ENCODE assay signal across 1 cellular context in the genomic region with DNA sequence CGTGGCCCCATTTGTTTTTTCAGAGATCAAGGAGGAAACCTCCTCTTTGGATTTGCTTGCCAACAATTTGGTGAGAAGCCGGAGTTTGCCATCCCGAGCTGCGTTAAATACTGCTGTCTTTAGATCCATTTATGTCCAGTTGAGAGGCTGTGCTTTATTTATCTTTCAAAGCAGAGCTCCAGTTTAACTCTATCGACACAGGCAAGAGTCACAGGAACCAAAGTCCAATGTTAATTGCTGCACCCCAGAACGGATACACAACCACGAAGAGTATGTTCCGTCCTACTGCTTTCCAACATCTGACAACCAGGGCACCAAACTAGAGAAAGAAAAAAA.
TF ChIP-seq lines count a peak whose summit lies in the region.

No MANE protein-coding gene starts in this region.

TF ChIP-seq in HepG2, 621 proteins besides CTCF, POLR2A, EP300 and RAD21 (continued from another document and continues in another):
- TF ChIP-seq SETDB1 (CRISPR knock-in tag; IDR thresholded peaks at IDR 0.05; ENCODE audit: borderline replicate concordance): no peak
- TF ChIP-seq ZNF552 (CRISPR knock-in tag; IDR thresholded peaks at IDR 0.05; ENCODE audit: borderline replicate concordance): no peak
- TF ChIP-seq ZNF251 (CRISPR knock-in tag; IDR thresholded peaks at IDR 0.05): no peak
- TF ChIP-seq, protein P1, sequence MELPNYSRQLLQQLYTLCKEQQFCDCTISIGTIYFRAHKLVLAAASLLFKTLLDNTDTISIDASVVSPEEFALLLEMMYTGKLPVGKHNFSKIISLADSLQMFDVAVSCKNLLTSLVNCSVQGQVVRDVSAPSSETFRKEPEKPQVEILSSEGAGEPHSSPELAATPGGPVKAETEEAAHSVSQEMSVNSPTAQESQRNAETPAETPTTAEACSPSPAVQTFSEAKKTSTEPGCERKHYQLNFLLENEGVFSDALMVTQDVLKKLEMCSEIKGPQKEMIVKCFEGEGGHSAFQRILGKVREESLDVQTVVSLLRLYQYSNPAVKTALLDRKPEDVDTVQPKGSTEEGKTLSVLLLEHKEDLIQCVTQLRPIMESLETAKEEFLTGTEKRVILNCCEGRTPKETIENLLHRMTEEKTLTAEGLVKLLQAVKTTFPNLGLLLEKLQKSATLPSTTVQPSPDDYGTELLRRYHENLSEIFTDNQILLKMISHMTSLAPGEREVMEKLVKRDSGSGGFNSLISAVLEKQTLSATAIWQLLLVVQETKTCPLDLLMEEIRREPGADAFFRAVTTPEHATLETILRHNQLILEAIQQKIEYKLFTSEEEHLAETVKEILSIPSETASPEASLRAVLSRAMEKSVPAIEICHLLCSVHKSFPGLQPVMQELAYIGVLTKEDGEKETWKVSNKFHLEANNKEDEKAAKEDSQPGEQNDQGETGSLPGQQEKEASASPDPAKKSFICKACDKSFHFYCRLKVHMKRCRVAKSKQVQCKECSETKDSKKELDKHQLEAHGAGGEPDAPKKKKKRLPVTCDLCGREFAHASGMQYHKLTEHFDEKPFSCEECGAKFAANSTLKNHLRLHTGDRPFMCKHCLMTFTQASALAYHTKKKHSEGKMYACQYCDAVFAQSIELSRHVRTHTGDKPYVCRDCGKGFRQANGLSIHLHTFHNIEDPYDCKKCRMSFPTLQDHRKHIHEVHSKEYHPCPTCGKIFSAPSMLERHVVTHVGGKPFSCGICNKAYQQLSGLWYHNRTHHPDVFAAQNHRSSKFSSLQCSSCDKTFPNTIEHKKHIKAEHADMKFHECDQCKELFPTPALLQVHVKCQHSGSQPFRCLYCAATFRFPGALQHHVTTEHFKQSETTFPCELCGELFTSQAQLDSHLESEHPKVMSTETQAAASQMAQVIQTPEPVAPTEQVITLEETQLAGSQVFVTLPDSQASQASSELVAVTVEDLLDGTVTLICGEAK (IDR thresholded peaks at IDR 0.05): no peak
- TF ChIP-seq, protein P1 (CRISPR knock-in tag; IDR thresholded peaks at IDR 0.05): no peak
- TF ChIP-seq THAP11 (CRISPR knock-in tag; IDR thresholded peaks at IDR 0.05): peak; percentile 55; the same call in 1 of the 2 replicates
- TF ChIP-seq MXD4 (CRISPR knock-in tag; IDR thresholded peaks at IDR 0.05): no peak
- no peak for TF ChIP-seq ZFAT (CRISPR knock-in tag; conservative IDR thresholded peaks at IDR 0.05)
- peak; percentile 74 for TF ChIP-seq GATAD2A (CRISPR knock-in tag; IDR thresholded peaks at IDR 0.05)
- TF ChIP-seq, protein P2, sequence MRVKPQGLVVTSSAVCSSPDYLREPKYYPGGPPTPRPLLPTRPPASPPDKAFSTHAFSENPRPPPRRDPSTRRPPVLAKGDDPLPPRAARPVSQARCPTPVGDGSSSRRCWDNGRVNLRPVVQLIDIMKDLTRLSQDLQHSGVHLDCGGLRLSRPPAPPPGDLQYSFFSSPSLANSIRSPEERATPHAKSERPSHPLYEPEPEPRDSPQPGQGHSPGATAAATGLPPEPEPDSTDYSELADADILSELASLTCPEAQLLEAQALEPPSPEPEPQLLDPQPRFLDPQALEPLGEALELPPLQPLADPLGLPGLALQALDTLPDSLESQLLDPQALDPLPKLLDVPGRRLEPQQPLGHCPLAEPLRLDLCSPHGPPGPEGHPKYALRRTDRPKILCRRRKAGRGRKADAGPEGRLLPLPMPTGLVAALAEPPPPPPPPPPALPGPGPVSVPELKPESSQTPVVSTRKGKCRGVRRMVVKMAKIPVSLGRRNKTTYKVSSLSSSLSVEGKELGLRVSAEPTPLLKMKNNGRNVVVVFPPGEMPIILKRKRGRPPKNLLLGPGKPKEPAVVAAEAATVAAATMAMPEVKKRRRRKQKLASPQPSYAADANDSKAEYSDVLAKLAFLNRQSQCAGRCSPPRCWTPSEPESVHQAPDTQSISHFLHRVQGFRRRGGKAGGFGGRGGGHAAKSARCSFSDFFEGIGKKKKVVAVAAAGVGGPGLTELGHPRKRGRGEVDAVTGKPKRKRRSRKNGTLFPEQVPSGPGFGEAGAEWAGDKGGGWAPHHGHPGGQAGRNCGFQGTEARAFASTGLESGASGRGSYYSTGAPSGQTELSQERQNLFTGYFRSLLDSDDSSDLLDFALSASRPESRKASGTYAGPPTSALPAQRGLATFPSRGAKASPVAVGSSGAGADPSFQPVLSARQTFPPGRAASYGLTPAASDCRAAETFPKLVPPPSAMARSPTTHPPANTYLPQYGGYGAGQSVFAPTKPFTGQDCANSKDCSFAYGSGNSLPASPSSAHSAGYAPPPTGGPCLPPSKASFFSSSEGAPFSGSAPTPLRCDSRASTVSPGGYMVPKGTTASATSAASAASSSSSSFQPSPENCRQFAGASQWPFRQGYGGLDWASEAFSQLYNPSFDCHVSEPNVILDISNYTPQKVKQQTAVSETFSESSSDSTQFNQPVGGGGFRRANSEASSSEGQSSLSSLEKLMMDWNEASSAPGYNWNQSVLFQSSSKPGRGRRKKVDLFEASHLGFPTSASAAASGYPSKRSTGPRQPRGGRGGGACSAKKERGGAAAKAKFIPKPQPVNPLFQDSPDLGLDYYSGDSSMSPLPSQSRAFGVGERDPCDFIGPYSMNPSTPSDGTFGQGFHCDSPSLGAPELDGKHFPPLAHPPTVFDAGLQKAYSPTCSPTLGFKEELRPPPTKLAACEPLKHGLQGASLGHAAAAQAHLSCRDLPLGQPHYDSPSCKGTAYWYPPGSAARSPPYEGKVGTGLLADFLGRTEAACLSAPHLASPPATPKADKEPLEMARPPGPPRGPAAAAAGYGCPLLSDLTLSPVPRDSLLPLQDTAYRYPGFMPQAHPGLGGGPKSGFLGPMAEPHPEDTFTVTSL (CRISPR knock-in tag; IDR thresholded peaks at IDR 0.05; ENCODE audit: borderline replicate concordance): no peak
- TF ChIP-seq, protein P3, sequence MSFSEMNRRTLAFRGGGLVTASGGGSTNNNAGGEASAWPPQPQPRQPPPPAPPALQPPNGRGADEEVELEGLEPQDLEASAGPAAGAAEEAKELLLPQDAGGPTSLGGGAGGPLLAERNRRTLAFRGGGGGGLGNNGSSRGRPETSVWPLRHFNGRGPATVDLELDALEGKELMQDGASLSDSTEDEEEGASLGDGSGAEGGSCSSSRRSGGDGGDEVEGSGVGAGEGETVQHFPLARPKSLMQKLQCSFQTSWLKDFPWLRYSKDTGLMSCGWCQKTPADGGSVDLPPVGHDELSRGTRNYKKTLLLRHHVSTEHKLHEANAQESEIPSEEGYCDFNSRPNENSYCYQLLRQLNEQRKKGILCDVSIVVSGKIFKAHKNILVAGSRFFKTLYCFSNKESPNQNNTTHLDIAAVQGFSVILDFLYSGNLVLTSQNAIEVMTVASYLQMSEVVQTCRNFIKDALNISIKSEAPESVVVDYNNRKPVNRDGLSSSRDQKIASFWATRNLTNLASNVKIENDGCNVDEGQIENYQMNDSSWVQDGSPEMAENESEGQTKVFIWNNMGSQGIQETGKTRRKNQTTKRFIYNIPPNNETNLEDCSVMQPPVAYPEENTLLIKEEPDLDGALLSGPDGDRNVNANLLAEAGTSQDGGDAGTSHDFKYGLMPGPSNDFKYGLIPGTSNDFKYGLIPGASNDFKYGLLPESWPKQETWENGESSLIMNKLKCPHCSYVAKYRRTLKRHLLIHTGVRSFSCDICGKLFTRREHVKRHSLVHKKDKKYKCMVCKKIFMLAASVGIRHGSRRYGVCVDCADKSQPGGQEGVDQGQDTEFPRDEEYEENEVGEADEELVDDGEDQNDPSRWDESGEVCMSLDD (CRISPR knock-in tag; IDR thresholded peaks at IDR 0.05; ENCODE audit: borderline replicate concordance): peak; percentile 70; the same call in 1 of the 2 replicates
- TF ChIP-seq RAD51 (IDR thresholded peaks at IDR 0.05; ENCODE audit: borderline replicate concordance): no peak
- no peak for TF ChIP-seq ZNF224 (CRISPR knock-in tag; IDR thresholded peaks at IDR 0.05)
- TF ChIP-seq, protein P4, sequence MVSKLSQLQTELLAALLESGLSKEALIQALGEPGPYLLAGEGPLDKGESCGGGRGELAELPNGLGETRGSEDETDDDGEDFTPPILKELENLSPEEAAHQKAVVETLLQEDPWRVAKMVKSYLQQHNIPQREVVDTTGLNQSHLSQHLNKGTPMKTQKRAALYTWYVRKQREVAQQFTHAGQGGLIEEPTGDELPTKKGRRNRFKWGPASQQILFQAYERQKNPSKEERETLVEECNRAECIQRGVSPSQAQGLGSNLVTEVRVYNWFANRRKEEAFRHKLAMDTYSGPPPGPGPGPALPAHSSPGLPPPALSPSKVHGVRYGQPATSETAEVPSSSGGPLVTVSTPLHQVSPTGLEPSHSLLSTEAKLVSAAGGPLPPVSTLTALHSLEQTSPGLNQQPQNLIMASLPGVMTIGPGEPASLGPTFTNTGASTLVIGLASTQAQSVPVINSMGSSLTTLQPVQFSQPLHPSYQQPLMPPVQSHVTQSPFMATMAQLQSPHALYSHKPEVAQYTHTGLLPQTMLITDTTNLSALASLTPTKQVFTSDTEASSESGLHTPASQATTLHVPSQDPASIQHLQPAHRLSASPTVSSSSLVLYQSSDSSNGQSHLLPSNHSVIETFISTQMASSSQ (IDR thresholded peaks at IDR 0.05; ENCODE audit: low read depth): no peak
- TF ChIP-seq, protein P4 (CRISPR knock-in tag; IDR thresholded peaks at IDR 0.05; ENCODE audit: borderline replicate concordance): no peak
- no peak for TF ChIP-seq RNF2 (conservative IDR thresholded peaks at IDR 0.05; ENCODE audit: low read depth)
- TF ChIP-seq, protein P5, sequence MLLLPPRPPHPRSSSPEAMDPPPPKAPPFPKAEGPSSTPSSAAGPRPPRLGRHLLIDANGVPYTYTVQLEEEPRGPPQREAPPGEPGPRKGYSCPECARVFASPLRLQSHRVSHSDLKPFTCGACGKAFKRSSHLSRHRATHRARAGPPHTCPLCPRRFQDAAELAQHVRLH (CRISPR knock-in tag; IDR thresholded peaks at IDR 0.05; ENCODE audit: borderline replicate concordance, low read depth): peak; percentile 37; the same call in 1 of the 2 replicates
- no peak for TF ChIP-seq ZNF350 (CRISPR knock-in tag; IDR thresholded peaks at IDR 0.05; ENCODE audit: borderline replicate concordance, low read depth)
- TF ChIP-seq CEBPG (CRISPR knock-in tag; IDR thresholded peaks at IDR 0.05): 0 out of 2 replicates have a peak, but pooled peaks have one; percentile 22
- TF ChIP-seq ZNF446 (CRISPR knock-in tag; IDR thresholded peaks at IDR 0.05): no peak
- TF ChIP-seq HDAC1 (CRISPR knock-in tag; IDR thresholded peaks at IDR 0.05): peak; percentile 54; the same call in 1 of the 2 replicates
- no peak for TF ChIP-seq BHLHE40 (IDR thresholded peaks at IDR 0.05; ENCODE audit: low read length)
- TF ChIP-seq, protein P6, sequence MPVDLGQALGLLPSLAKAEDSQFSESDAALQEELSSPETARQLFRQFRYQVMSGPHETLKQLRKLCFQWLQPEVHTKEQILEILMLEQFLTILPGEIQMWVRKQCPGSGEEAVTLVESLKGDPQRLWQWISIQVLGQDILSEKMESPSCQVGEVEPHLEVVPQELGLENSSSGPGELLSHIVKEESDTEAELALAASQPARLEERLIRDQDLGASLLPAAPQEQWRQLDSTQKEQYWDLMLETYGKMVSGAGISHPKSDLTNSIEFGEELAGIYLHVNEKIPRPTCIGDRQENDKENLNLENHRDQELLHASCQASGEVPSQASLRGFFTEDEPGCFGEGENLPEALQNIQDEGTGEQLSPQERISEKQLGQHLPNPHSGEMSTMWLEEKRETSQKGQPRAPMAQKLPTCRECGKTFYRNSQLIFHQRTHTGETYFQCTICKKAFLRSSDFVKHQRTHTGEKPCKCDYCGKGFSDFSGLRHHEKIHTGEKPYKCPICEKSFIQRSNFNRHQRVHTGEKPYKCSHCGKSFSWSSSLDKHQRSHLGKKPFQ (CRISPR knock-in tag; IDR thresholded peaks at IDR 0.05; ENCODE audit: insufficient replicate concordance): peak; percentile 26
- TF ChIP-seq CBX2 (IDR thresholded peaks at IDR 0.05; ENCODE audit: low read depth, low read length): no peak
- no peak for TF ChIP-seq CBX2 (CRISPR knock-in tag; IDR thresholded peaks at IDR 0.05; ENCODE audit: low read depth)
- no peak for TF ChIP-seq SRSF4 (IDR thresholded peaks at IDR 0.05; ENCODE audit: low read depth, low read length, poor library complexity, severe bottlenecking)
- no peak for TF ChIP-seq DPF2 (CRISPR knock-in tag; IDR thresholded peaks at IDR 0.05; ENCODE audit: borderline replicate concordance, low read depth)
- no peak for TF ChIP-seq EHMT2 (IDR thresholded peaks at IDR 0.05; ENCODE audit: borderline replicate concordance, low read depth, low read length)
- no peak for TF ChIP-seq ZIK1 (CRISPR knock-in tag; IDR thresholded peaks at IDR 0.05; ENCODE audit: borderline replicate concordance, low read depth)
